8 cellular contexts compared by ENCODE assay signal in genomic region chr13:95404141-95404882, GRCh38.
DNase-seq lines count a peak whose midpoint lies in the region; ATAC-seq and TF ChIP-seq lines count a peak whose summit lies in the region.

No MANE protein-coding gene starts in this region.

- no peaks in the 10 kb centered on the region for H3K36me3 Mint-ChIP-seq in CD8-positive, alpha-beta memory T cell
- H3K36me3 Mint-ChIP-seq in endothelial cell (ENCODE audit: low read depth, unreplicated experiment), result no peaks in the 10 kb centered on the region

- H3K27ac ChIP-seq in CD8-positive, alpha-beta memory T cell (ENCODE audit: low read depth, low read length), result no peak overlapping the region
- no peak overlapping the region for H3K27ac ChIP-seq in mesodermal cell (ENCODE audit: low read depth, low read length, severe bottlenecking)

- H3K4me3 Mint-ChIP-seq in CD8-positive, alpha-beta memory T cell, result peak overlapping the region; percentile 57 to 92 (median 91)
- H3K4me3 Mint-ChIP-seq in endothelial cell (ENCODE audit: unreplicated experiment), result peak overlapping the region; percentile 89

- H3K4me1 ChIP-seq in CD8-positive, alpha-beta memory T cell (ENCODE audit: insufficient read depth, low read length), result no peaks in the 10 kb centered on the region
- H3K4me1 ChIP-seq in NT2/D1 (ENCODE audit: insufficient read depth, insufficient read length) (no peaks in the 10 kb centered on the region), mesodermal cell (ENCODE audit: control insufficient read depth, insufficient read depth, low read length, poor library complexity, severe bottlenecking) (no peaks in the 10 kb centered on the region)

- TF ChIP-seq CTCF in endothelial cell (IDR thresholded peaks at IDR 0.05; ENCODE audit: unreplicated experiment), result peak; percentile 92

- H3K27ac Mint-ChIP-seq in CD8-positive, alpha-beta memory T cell, result peak overlapping the region in 5 of 8 donors; percentile 12 to 87 (median 78)
- H3K27ac Mint-ChIP-seq in endothelial cell (ENCODE audit: unreplicated experiment), result no peak overlapping the region

- POLR2A ChIA-PET in CD8-positive, alpha-beta memory T cell (lab: Charles Lee), result interaction anchor here (1.1 kb wide), 1 partner anchor 213 kb away, joined by 3 read pairs; no protein-coding TSS in a partner anchor

- H3K9ac ChIP-seq in NT2/D1 (ENCODE audit: insufficient read length, low read depth), result peak overlapping the region; percentile 73

- H3K9me3 ChIP-seq in CD8-positive, alpha-beta memory T cell (ENCODE audit: low read length), result no peaks in the 10 kb centered on the region
- H3K9me3 ChIP-seq in NT2/D1 (ENCODE audit: insufficient read depth, low read length) (no peaks in the 10 kb centered on the region), mesodermal cell (ENCODE audit: control insufficient read depth, low read length) (no peaks in the 10 kb centered on the region)

- ATAC-seq in GM19452 (IDR thresholded peaks at IDR 0.05; ENCODE audit: unreplicated experiment), result peak; percentile 94
- peak; percentile 91 for ATAC-seq in HG03565 (IDR thresholded peaks at IDR 0.05; ENCODE audit: unreplicated experiment)

- WGBS in mesodermal cell (ENCODE audit: insufficient coverage in 2 of 2), 2 experiments, result 1 to 8% methylated on average over 18 to 21 of the region's 24 CpGs

- CTCF ChIA-PET in CD8-positive, alpha-beta memory T cell (lab: Charles Lee), result interaction anchor here (0.6 to 9.3 kb wide), 38 partner anchors 9 to 856 kb away, joined by 3 to 124 read pairs (median 4); partner anchors contain the start of gene ABCC4

- H3K9me3 Mint-ChIP-seq in CD8-positive, alpha-beta memory T cell, result no peaks in the 10 kb centered on the region
- H3K9me3 Mint-ChIP-seq in endothelial cell (ENCODE audit: unreplicated experiment), result no peaks in the 10 kb centered on the region

- peak; percentile 58 to 81 (median 64) for DNase-seq in CD8-positive, alpha-beta memory T cell
- DNase-seq in NT2/D1 (ENCODE audit: low read depth, low spot score), result peak; percentile 81
- DNase-seq in activated CD8-positive, alpha-beta memory T cell treated with anti-CD3 and anti-CD28 coated beads, Interleukin-2, amount 50 U/mL, for 24 hours (ENCODE audit: extremely low read depth), result peak; percentile 5
- DNase-seq in endothelial cell (ENCODE audit: low spot score), result peak; percentile 89
- peak; percentile 58 for DNase-seq in stimulated activated CD8-positive, alpha-beta memory T cell treated with anti-CD3 and anti-CD28 coated beads, Interleukin-15, amount 100 ng/mL, for 1 hour (ENCODE audit: low read depth)

- H3K36me3 ChIP-seq in CD8-positive, alpha-beta memory T cell (ENCODE audit: insufficient read depth, low read length), result no peaks in the 10 kb centered on the region
- H3K36me3 ChIP-seq in NT2/D1 (ENCODE audit: insufficient read depth, insufficient read length, low read length) (no peaks in the 10 kb centered on the region), mesodermal cell (ENCODE audit: control insufficient read depth, insufficient read depth, low read length) (no peaks in the 10 kb centered on the region)

- peaks cover 8 to 13% (median 13%) of the 10 kb centered on the region in 3 donors for H3K4me1 Mint-ChIP-seq in CD8-positive, alpha-beta memory T cell
- peaks cover 2% of the 10 kb centered on the region for H3K4me1 Mint-ChIP-seq in endothelial cell (ENCODE audit: unreplicated experiment)

- H3K27me3 Mint-ChIP-seq in CD8-positive, alpha-beta memory T cell, result peaks cover 2 to 16% of the 10 kb centered on the region in 2 donors
- peaks cover 7% of the 10 kb centered on the region for H3K27me3 Mint-ChIP-seq in endothelial cell (ENCODE audit: unreplicated experiment)

- no peaks in the 10 kb centered on the region for H3K27me3 ChIP-seq in CD8-positive, alpha-beta memory T cell (ENCODE audit: insufficient read depth, low read length, poor library complexity, severe bottlenecking)
- no peaks in the 10 kb centered on the region for H3K27me3 ChIP-seq in NT2/D1 (ENCODE audit: insufficient read depth, insufficient read length)

- H3K4me3 ChIP-seq in CD8-positive, alpha-beta memory T cell (ENCODE audit: low read length), result peak overlapping the region; percentile 73
- H3K4me3 ChIP-seq in NT2/D1 (ENCODE audit: insufficient read length, low read depth), result peak overlapping the region; percentile 51
- peak overlapping the region; percentile 40 for H3K4me3 ChIP-seq in mesodermal cell (ENCODE audit: extremely low read depth, insufficient read depth, low read length, poor library complexity, severe bottlenecking)

Comparison
In these comparisons a context has a peak if more than half of its experiments do, and no peak if none do; other contexts are left out.
1. DNase-seq: peak in every context shown above with its lines; median percentile 89 in endothelial cell; 81 in NT2/D1; 64 in CD8-positive, alpha-beta memory T cell; 58 in stimulated activated CD8-positive, alpha-beta memory T cell treated with anti-CD3 and anti-CD28 coated beads, Interleukin-15, amount 100 ng/mL, for 1 hour; 5 in activated CD8-positive, alpha-beta memory T cell treated with anti-CD3 and anti-CD28 coated beads, Interleukin-2, amount 50 U/mL, for 24 hours.